In the genomic region with DNA sequence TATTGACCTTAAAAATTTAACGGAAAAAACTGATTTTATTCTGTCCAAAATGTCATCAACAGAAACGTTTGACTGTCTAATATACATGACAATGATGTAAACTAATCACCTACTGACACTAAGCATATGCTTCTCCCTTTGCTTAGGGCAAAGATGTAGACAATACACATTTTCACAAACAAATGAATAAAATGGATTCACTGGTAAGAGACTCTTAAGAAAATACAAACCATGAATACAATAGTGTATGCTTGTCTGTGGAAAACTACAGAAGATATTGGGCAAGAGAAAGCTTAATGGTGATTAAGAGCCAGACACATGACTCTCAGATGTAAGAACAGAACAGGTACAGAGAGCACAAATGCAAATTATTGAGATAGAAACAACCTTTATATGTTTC, we compare ENCODE assay signal across 8 cellular contexts.
"Had no signal": no experiment of that assay in that cellular context is flagged by ENCODE, and none has a peak within 500 bp of the region (broad histone marks: within the 10 kb centered on the region; RNA-seq: fewer than 3 reads in every experiment).

No MANE protein-coding gene starts in this region.

- ATAC-seq: K562 had no signal

- H3K4me3 ChIP-seq: GM23248, K562 had no signal

- H2AFZ ChIP-seq: GM23248 had no signal

- H3K27ac ChIP-seq: GM23248, HL-60 had no signal

- DNase-seq: GM23248, GOT3, H7, HCEC 1CT, IMR-90, KG1 had no signal

- H3K9ac ChIP-seq: GM23248 had no signal
